Comparison of ENCODE assay signal across 20 cellular contexts in genomic region chr6:137852346-137852745, GRCh38. TPM values are rescaled to one million over a fixed set of nuclear protein-coding genes. Genes with fewer than 3 reads are reported as not detected.
A peak's percentile ranks its signal among the peaks of the same experiment; 100 is the strongest.
DNase-seq lines count a peak whose midpoint lies in the region; ATAC-seq and TF ChIP-seq lines count a peak whose summit lies in the region.
"Had no signal": no experiment of that assay in that cellular context is flagged by ENCODE, and none has a peak within 500 bp of the region (broad histone marks: within the 10 kb centered on the region; RNA-seq: fewer than 3 reads in every experiment).

No MANE protein-coding gene starts in this region.

- peak overlapping the region; percentile 99 for H2AFZ ChIP-seq in HCT116 (ENCODE audit: low read depth, low read length, poor library complexity, severe bottlenecking)

- H3K9me2 ChIP-seq in HCT116 (ENCODE audit: insufficient read depth) = no peaks in the 10 kb centered on the region

- no peaks in the 10 kb centered on the region for H3K27me3 Mint-ChIP-seq in activated T-helper 17 cell treated with anti-CD3 and anti-CD28 coated beads, Interleukin-2, amount 50 U/mL, for 72 hours
- no peaks in the 10 kb centered on the region for H3K27me3 Mint-ChIP-seq in osteocyte (ENCODE audit: unreplicated experiment)
- no peaks in the 10 kb centered on the region for H3K27me3 Mint-ChIP-seq in stimulated activated memory B cell treated with anti-CD40 and anti-IgM and Interleukin-4, amounts not matched to agents 10 μg/mL and 1 μg/mL and 100 μg/mL, for 72 hours
- H3K27me3 Mint-ChIP-seq: activated naive CD8-positive, alpha-beta T cell had no signal

- H3K36me3 Mint-ChIP-seq in activated T-helper 17 cell treated with anti-CD3 and anti-CD28 coated beads, Interleukin-2, amount 50 U/mL, for 72 hours (ENCODE audit: low read depth) = peaks cover 8% of the 10 kb centered on the region
- no peaks in the 10 kb centered on the region for H3K36me3 Mint-ChIP-seq in osteocyte (ENCODE audit: unreplicated experiment)
- peaks cover 14% of the 10 kb centered on the region for H3K36me3 Mint-ChIP-seq in stimulated activated memory B cell treated with anti-CD40 and anti-IgM and Interleukin-4, amounts not matched to agents 10 μg/mL and 1 μg/mL and 100 μg/mL, for 72 hours
- H3K36me3 Mint-ChIP-seq: brain had no signal

- H3K4me1 ChIP-seq in BLaER1 (peaks cover 46% of the 10 kb centered on the region), HCT116 (ENCODE audit: control insufficient read depth in 1 of 2, insufficient read depth in 2 of 2, low read length in 2 of 2) (peaks cover 0 to 42% of the 10 kb centered on the region in 2 experiments; a peak in 3 of 4 replicates)

- ATAC-seq in HCT116 = peak; percentile 26; the same call in 1 of the 2 replicates
- no peak for ATAC-seq in activated T-helper 17 cell treated with anti-CD3 and anti-CD28 coated beads, Interleukin-2, amount 50 U/mL, for 72 hours (replicated peaks)
- ATAC-seq in stimulated activated memory B cell treated with anti-CD40 and anti-IgM and Interleukin-4, amounts not matched to agents 10 μg/mL and 1 μg/mL and 100 μg/mL, for 72 hours = no peak
- no peak for ATAC-seq in omental fat pad (ENCODE audit: low FRiP score)
- ATAC-seq: left ventricle myocardium superior, right cardiac atrium had no signal

- BruUV-seq in HCT116 (replicated peaks; lab: Mats Ljungman, UMichigan) = no TSS peak

- TF ChIP-seq RAD21 in HCT116 (IDR thresholded peaks at IDR 0.05; ENCODE audit: low read depth) = no peak

- POLR2A ChIA-PET in HCT116 (lab: Charles Lee) = no interaction called here

- TF ChIP-seq CTCF in HCT116 (IDR thresholded peaks at IDR 0.05 in 2 of 3, conservative IDR thresholded peaks at IDR 0.05 in 1 of 3; ENCODE audit: borderline replicate concordance in 1 of 3, insufficient read depth in 1 of 3, low read depth in 2 of 3, low read length in 2 of 3) = no peak
- no peak for TF ChIP-seq CTCF in osteocyte (IDR thresholded peaks at IDR 0.05)
- TF ChIP-seq CTCF in omental fat pad (IDR thresholded peaks at IDR 0.05) = no peak

- H3K9me3 ChIP-seq in BLaER1 = peaks cover 27% of the 10 kb centered on the region
- H3K9me3 ChIP-seq in HCT116 (ENCODE audit: control insufficient read depth in 1 of 2, insufficient read depth in 1 of 2, low read depth in 1 of 2, low read length in 2 of 2) = no peaks in the 10 kb centered on the region
- H3K9me3 ChIP-seq: Caco-2 had no signal

- RAD21 ChIA-PET in HCT116 (lab: Charles Lee; ENCODE audit: low non-redundant PET in 1 of 2, low total read pairs in 2 of 2, uncharacterized antibody in 2 of 2, unreplicated experiment in 2 of 2) = no interaction called here

- no peak for TF ChIP-seq POLR2A in HCT116 (IDR thresholded peaks at IDR 0.05; ENCODE audit: borderline replicate concordance, extremely low read depth, insufficient read depth, insufficient read length)

- DNase-seq in HCT116 (ENCODE audit: low read depth, low spot score) = no peak
- DNase-seq in foreskin melanocyte = peak; percentile 69
- no peak for DNase-seq in osteocyte (ENCODE audit: extremely low spot score, unreplicated experiment)
- DNase-seq in GOT3 (lab: John Stamatoyannopoulos, UW) = no peak
- DNase-seq in omental fat pad (ENCODE audit: low spot score) = no peak
- DNase-seq: activated CD4-positive, alpha-beta T cell treated with anti-CD3 and anti-CD28 coated beads, Interleukin-2, amount 50 U/mL, for 4 hours; activated T-cell treated with anti-CD3 and anti-CD28 coated beads for 4 hours; Caco-2; cortex of kidney; Kasumi-1; left ventricle myocardium superior; NCI-H2171; NCI-H774; right cardiac atrium; stimulated activated CD4-positive, alpha-beta T cell treated with anti-CD3 and anti-CD28 coated beads, Interleukin-2, amount 100 ng/mL, for 24 hours had no signal

- intact Hi-C loops in HCT116 (cut with micrococcal nuclease) = no loop called here

- no peak overlapping the region for H3K9ac ChIP-seq in BLaER1
- H3K9ac ChIP-seq in HCT116 (ENCODE audit: low read length) = 0 out of 2 replicates have a peak overlapping the region, but pooled peaks have one; percentile 19

- H3K4me3 ChIP-seq in BLaER1 (no peak overlapping the region), HCT116 (replicated peaks in 1 of 2; ENCODE audit: low read depth in 1 of 2, low read length in 2 of 2) (no peak overlapping the region)

- peak overlapping the region; percentile 63 for H3K4me3 Mint-ChIP-seq in activated T-helper 17 cell treated with anti-CD3 and anti-CD28 coated beads, Interleukin-2, amount 50 U/mL, for 72 hours
- H3K4me3 Mint-ChIP-seq in osteocyte (ENCODE audit: unreplicated experiment) = no peak overlapping the region
- H3K4me3 Mint-ChIP-seq in stimulated activated memory B cell treated with anti-CD40 and anti-IgM and Interleukin-4, amounts not matched to agents 10 μg/mL and 1 μg/mL and 100 μg/mL, for 72 hours = no peak overlapping the region
- H3K4me3 Mint-ChIP-seq: activated naive CD8-positive, alpha-beta T cell; brain had no signal

- no peaks in the 10 kb centered on the region for H3K79me2 ChIP-seq in HCT116 (ENCODE audit: insufficient read depth, low read length)

- H3K4me2 ChIP-seq in BLaER1 (peak overlapping the region; percentile 39), HCT116 (ENCODE audit: low read length) (peak overlapping the region; percentile 63)

- no peaks in the 10 kb centered on the region for H3K9me3 Mint-ChIP-seq in activated T-helper 17 cell treated with anti-CD3 and anti-CD28 coated beads, Interleukin-2, amount 50 U/mL, for 72 hours
- H3K9me3 Mint-ChIP-seq in osteocyte (ENCODE audit: unreplicated experiment) = no peaks in the 10 kb centered on the region
- no peaks in the 10 kb centered on the region for H3K9me3 Mint-ChIP-seq in stimulated activated memory B cell treated with anti-CD40 and anti-IgM and Interleukin-4, amounts not matched to agents 10 μg/mL and 1 μg/mL and 100 μg/mL, for 72 hours

- peak overlapping the region; percentile 89 for H3K27ac Mint-ChIP-seq in activated T-helper 17 cell treated with anti-CD3 and anti-CD28 coated beads, Interleukin-2, amount 50 U/mL, for 72 hours
- H3K27ac Mint-ChIP-seq in osteocyte (ENCODE audit: unreplicated experiment) = no peak overlapping the region
- H3K27ac Mint-ChIP-seq in stimulated activated memory B cell treated with anti-CD40 and anti-IgM and Interleukin-4, amounts not matched to agents 10 μg/mL and 1 μg/mL and 100 μg/mL, for 72 hours = no peak overlapping the region
- H3K27ac Mint-ChIP-seq: activated naive CD8-positive, alpha-beta T cell; brain had no signal

- CTCF ChIA-PET in HCT116 (lab: Charles Lee) = interaction anchor here (0.9 kb wide), 1 partner anchor 93 kb away, joined by 3 read pairs; no protein-coding TSS in a partner anchor

- H3K27ac ChIP-seq in BLaER1 (no peak overlapping the region), HCT116 (ENCODE audit: low read depth, low read length) (no peak overlapping the region)

- H3K27me3 ChIP-seq in BLaER1 = no peaks in the 10 kb centered on the region
- H3K27me3 ChIP-seq in HCT116 (ENCODE audit: insufficient read depth, low read length) = no peaks in the 10 kb centered on the region

- H4K20me1 ChIP-seq in BLaER1 (no peaks in the 10 kb centered on the region), HCT116 (ENCODE audit: insufficient read depth) (no peaks in the 10 kb centered on the region)

- H3K4me1 Mint-ChIP-seq in activated T-helper 17 cell treated with anti-CD3 and anti-CD28 coated beads, Interleukin-2, amount 50 U/mL, for 72 hours = peaks cover 20% of the 10 kb centered on the region
- H3K4me1 Mint-ChIP-seq in osteocyte (ENCODE audit: unreplicated experiment) = peaks cover 29% of the 10 kb centered on the region
- peaks cover 22% of the 10 kb centered on the region for H3K4me1 Mint-ChIP-seq in stimulated activated memory B cell treated with anti-CD40 and anti-IgM and Interleukin-4, amounts not matched to agents 10 μg/mL and 1 μg/mL and 100 μg/mL, for 72 hours

- H3K36me3 ChIP-seq in BLaER1 (peaks cover 31% of the 10 kb centered on the region), HCT116 (ENCODE audit: control insufficient read depth in 1 of 2, insufficient read depth in 2 of 2, low read length in 2 of 2) (no peaks in the 10 kb centered on the region)

TF ChIP-seq in HCT116, 20 proteins besides CTCF, POLR2A, EP300 and RAD21:
- TF ChIP-seq JUND (IDR thresholded peaks at IDR 0.05) (peak; percentile 33; the same call in 1 of the 2 replicates), ZFX (IDR thresholded peaks at IDR 0.05) (peak; percentile 45), EGR1 (IDR thresholded peaks at IDR 0.05; ENCODE audit: low read depth) (no peak), CBX3 (IDR thresholded peaks at IDR 0.05; ENCODE audit: low read depth) (0 out of 2 replicates have a peak, but pooled peaks have one; percentile 23)

RNA-seq across cellular contexts. Expression of gene TNFAIP3, which starts 14.7 kb away (rescaled TPM):
- total RNA-seq in HCT116 (2021; ENCODE audit: unreplicated experiment) (4.4 TPM), osteocyte (12.0 and 17.4 TPM in 2 replicates), omental fat pad (100 to 1,000 TPM in 1 of 4 donors, 10 to 100 TPM in 3; 24.2 to 250 (median 44.5) TPM)
- polyA plus RNA-seq in HCT116 (2012) = 1.5 and 1.7 TPM in 2 replicates
- 100 to 1,000 TPM; 254 to 663 TPM for total RNA-seq in activated T-helper 17 cell treated with anti-CD3 and anti-CD28 coated beads, Interleukin-2, amount 50 U/mL, for 72 hours
